Comparison of ENCODE assay signal across 21 cellular contexts in the genomic region with DNA sequence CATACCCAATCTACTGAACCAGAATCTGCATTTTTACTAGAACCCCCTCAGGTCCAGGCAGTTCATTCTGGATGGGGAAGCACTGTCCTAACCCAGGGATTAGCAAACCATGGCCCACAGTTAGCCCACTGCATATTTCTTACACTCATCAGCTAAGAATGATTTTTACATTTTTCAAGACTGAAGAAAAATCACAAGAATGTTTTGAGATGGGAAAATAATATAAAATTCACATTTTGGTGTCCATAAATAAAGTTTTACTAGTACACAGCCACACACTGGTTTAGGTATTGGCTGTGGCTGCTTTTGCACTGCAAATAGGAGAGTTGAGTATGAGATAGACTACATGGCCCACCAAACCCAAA. TPM values are rescaled to one million over a fixed set of nuclear protein-coding genes. Genes with fewer than 3 reads are reported as not detected.
DNase-seq lines count a peak whose midpoint lies in the region; ATAC-seq and TF ChIP-seq lines count a peak whose summit lies in the region.
"Had no signal": no experiment of that assay in that cellular context is flagged by ENCODE, and none has a peak within 500 bp of the region (broad histone marks: within the 10 kb centered on the region; RNA-seq: fewer than 3 reads in every experiment).

No MANE protein-coding gene starts in this region.

- TF ChIP-seq POLR2A in gastrocnemius medialis (IDR thresholded peaks at IDR 0.05) = no peak

- H3K4me1 ChIP-seq in liver (ENCODE audit: control insufficient read depth in 4 of 4, insufficient read depth in 4 of 4, low read length in 3 of 4) = peaks cover 23 to 69% (median 49%) of the 10 kb centered on the region in 4 donors
- peaks cover 52% of the 10 kb centered on the region for H3K4me1 ChIP-seq in smooth muscle cell (ENCODE audit: low read depth)
- peaks cover 58 to 73% of the 10 kb centered on the region in 2 donors for H3K4me1 ChIP-seq in gastrocnemius medialis
- peaks cover 5% of the 10 kb centered on the region; the same call in 1 of the 2 replicates for H3K4me1 ChIP-seq in Karpas-422 (ENCODE audit: low read length)

- H3K79me2 ChIP-seq in smooth muscle cell (ENCODE audit: low read depth) (no peaks in the 10 kb centered on the region), Karpas-422 (ENCODE audit: low read length) (no peaks in the 10 kb centered on the region)

- no peaks in the 10 kb centered on the region for H4K20me1 ChIP-seq in smooth muscle cell (ENCODE audit: low read depth)
- peaks cover 34% of the 10 kb centered on the region; the same call in 1 of the 2 replicates for H4K20me1 ChIP-seq in Karpas-422 (ENCODE audit: insufficient read depth, low read depth, low read length)

- H3F3A ChIP-seq in smooth muscle cell (ENCODE audit: low read depth) = peaks cover 15% of the 10 kb centered on the region

- TF ChIP-seq CTCF in liver (IDR thresholded peaks at IDR 0.05; ENCODE audit: low read depth, low read length, missing input control) = no peak
- no peak for TF ChIP-seq CTCF in smooth muscle cell (IDR thresholded peaks at IDR 0.05; ENCODE audit: borderline replicate concordance, insufficient read depth, poor library complexity, severe bottlenecking)
- no peak for TF ChIP-seq CTCF in gastrocnemius medialis (IDR thresholded peaks at IDR 0.05 in 4 of 5, conservative IDR thresholded peaks at IDR 0.05 in 1 of 5)

- DNase-seq in GM03348 (ENCODE audit: low spot score) = peak; percentile 65
- no peak for DNase-seq in caudate nucleus (lab: John Stamatoyannopoulos, UW)
- DNase-seq in smooth muscle cell (lab: John Stamatoyannopoulos, UW; ENCODE audit: unreplicated experiment) = no peak
- DNase-seq in effector CD4-positive, alpha-beta T cell = no peak
- no peak for DNase-seq in C1 segment of cervical spinal cord (lab: John Stamatoyannopoulos, UW)
- no peak for DNase-seq in gastrocnemius medialis
- DNase-seq in Karpas-422 = no peak
- DNase-seq: activated CD8-positive, alpha-beta T cell treated with anti-CD3 and anti-CD28 coated beads, Interleukin-2, amount 10 ng/mL, durations not matched to agents 7 days and 5 days; activated naive CD4-positive, alpha-beta T cell treated with anti-CD3 and anti-CD28 coated beads, Interleukin-2, amount 50 U/mL, for 16 hours; activated T-cell treated with anti-CD3 and anti-CD28 coated beads, Interleukin-2, amount 50 U/mL, for 4 hours; heart left ventricle; mammary epithelial cell; NCI-H1436 treated with DMSO at 0.1 percent for 48 hours; NCI-H774; stimulated activated naive B cell treated with anti-CD40 and anti-IgM and Interleukin-4, amounts not matched to agents 10 μg/mL and 1 μg/mL and 100 μg/mL, for 72 hours; T-helper 17 cell; upper lobe of right lung had no signal

- H3K4me2 ChIP-seq in smooth muscle cell = peak overlapping the region; percentile 33
- H3K4me2 ChIP-seq in Karpas-422 (ENCODE audit: low read depth, low read length, poor library complexity, severe bottlenecking) = no peak overlapping the region

- H3K4me3 ChIP-seq in liver (ENCODE audit: low read depth in 1 of 3, low read length in 3 of 3) = no peak overlapping the region
- no peak overlapping the region for H3K4me3 ChIP-seq in smooth muscle cell
- H3K4me3 ChIP-seq in gastrocnemius medialis = no peak overlapping the region
- H3K4me3 ChIP-seq in Karpas-422 (ENCODE audit: low read length) = no peak overlapping the region
- H3K4me3 ChIP-seq: esophagus muscularis mucosa, heart left ventricle, SJCRH30, upper lobe of right lung had no signal

- H3K9me2 ChIP-seq in Karpas-422 (replicated peaks; ENCODE audit: insufficient read depth, low read length) = no peaks in the 10 kb centered on the region

- H3K9me3 ChIP-seq in liver (ENCODE audit: control insufficient read depth in 4 of 4, low read length in 3 of 4) (no peaks in the 10 kb centered on the region), smooth muscle cell (replicated peaks; ENCODE audit: low read depth) (no peaks in the 10 kb centered on the region), gastrocnemius medialis (no peaks in the 10 kb centered on the region), Karpas-422 (ENCODE audit: low read length) (no peaks in the 10 kb centered on the region)
- H3K9me3 ChIP-seq: esophagus muscularis mucosa, SJCRH30, upper lobe of right lung had no signal

- in situ Hi-C loops in gastrocnemius medialis (cut with MboI; ENCODE audit: low sequenced_read_pairs in 4 of 4) = loop anchor here (5.0 to 10.0 kb wide), 2 partner anchors 79 to 82 kb away; no protein-coding TSS in a partner anchor

- intact Hi-C loops in gastrocnemius medialis (cut with DNase I; ENCODE audit: low total_unique reads) = loop anchor here (10.0 kb wide), 1 partner anchor 958 kb away; a partner anchor contains a TSS

- ATAC-seq in gastrocnemius medialis = no peak
- ATAC-seq: activated CD8-positive, alpha-beta T cell treated with anti-CD3 and anti-CD28 coated beads, Interleukin-2, amount 10 ng/mL, durations not matched to agents 7 days and 5 days; activated T-cell treated with anti-CD3 and anti-CD28 coated beads, Interleukin-2, amount 50 U/mL, for 4 hours; heart left ventricle; natural killer cell treated with Interleukin-12 subunit alpha and Interleukin-12 subunit beta and Interleukin-15 and Interleukin-18, amount 100 ng/mL, for 72 hours; stimulated activated naive B cell treated with anti-CD40 and anti-IgM and Interleukin-4, amounts not matched to agents 10 μg/mL and 1 μg/mL and 100 μg/mL, for 72 hours; T-helper 17 cell had no signal

- no peaks in the 10 kb centered on the region for H3K27me3 ChIP-seq in liver (ENCODE audit: control insufficient read depth in 4 of 4, insufficient read depth in 4 of 4, low read length in 3 of 4)
- H3K27me3 ChIP-seq in smooth muscle cell (ENCODE audit: low read depth) = no peaks in the 10 kb centered on the region
- H3K27me3 ChIP-seq in gastrocnemius medialis = no peaks in the 10 kb centered on the region
- no peaks in the 10 kb centered on the region for H3K27me3 ChIP-seq in Karpas-422 (ENCODE audit: low read length)
- H3K27me3 ChIP-seq: SJCRH30, upper lobe of right lung had no signal

- peak overlapping the region; percentile 9 for H3K27ac ChIP-seq in caudate nucleus (ENCODE audit: low read depth, low read length)
- H3K27ac ChIP-seq in liver (ENCODE audit: low read depth in 1 of 2, low read length in 2 of 2) = peak overlapping the region; percentile 81 to 92
- peak overlapping the region; percentile 9 for H3K27ac ChIP-seq in smooth muscle cell (ENCODE audit: low read depth)
- H3K27ac ChIP-seq in gastrocnemius medialis = peak overlapping the region in 1 of 4 donors; percentile 96
- H3K27ac ChIP-seq in Karpas-422 (ENCODE audit: low read length) = no peak overlapping the region
- H3K27ac ChIP-seq: esophagus muscularis mucosa, SJCRH30 had no signal

- no peak for TF ChIP-seq RAD21 in liver (IDR thresholded peaks at IDR 0.05)

- H2AFZ ChIP-seq in smooth muscle cell (ENCODE audit: low read depth) (no peak overlapping the region), Karpas-422 (ENCODE audit: low read length) (no peak overlapping the region)

- no peak overlapping the region for H3K9ac ChIP-seq in liver (ENCODE audit: low read depth in 1 of 2, low read length in 2 of 2)
- H3K9ac ChIP-seq in smooth muscle cell (ENCODE audit: low read depth) = no peak overlapping the region
- H3K9ac ChIP-seq in Karpas-422 (ENCODE audit: low read length) = no peak overlapping the region

- H3K36me3 ChIP-seq in liver (ENCODE audit: control insufficient read depth in 4 of 4, insufficient read depth in 3 of 4, low read depth in 1 of 4, low read length in 3 of 4) = peaks cover 0 to under 1% (median 0%) of the 10 kb centered on the region in 4 donors
- no peaks in the 10 kb centered on the region for H3K36me3 ChIP-seq in smooth muscle cell (ENCODE audit: low read depth)
- no peaks in the 10 kb centered on the region for H3K36me3 ChIP-seq in gastrocnemius medialis
- H3K36me3 ChIP-seq in Karpas-422 (ENCODE audit: insufficient read depth, low read length) = no peaks in the 10 kb centered on the region
- H3K36me3 ChIP-seq: esophagus muscularis mucosa, heart left ventricle, SJCRH30, upper lobe of right lung had no signal

TF ChIP-seq in liver, 16 proteins besides CTCF, POLR2A, EP300 and RAD21 (continues in another document):
- TF ChIP-seq SP1 (IDR thresholded peaks at IDR 0.05) (no peak), FOXA2 (IDR thresholded peaks at IDR 0.05) (no peak), RXRA (IDR thresholded peaks at IDR 0.05) (no peak), NR2F2 (IDR thresholded peaks at IDR 0.05) (no peak), GABPA (IDR thresholded peaks at IDR 0.05 in 1 of 2, conservative IDR thresholded peaks at IDR 0.05 in 1 of 2) (no peak), JUND (IDR thresholded peaks at IDR 0.05) (no peak), TAF1 (conservative IDR thresholded peaks at IDR 0.05) (no peak), YY1 (IDR thresholded peaks at IDR 0.05) (no peak), HNF4G (IDR thresholded peaks at IDR 0.05) (no peak)
- TF ChIP-seq, protein P1, sequence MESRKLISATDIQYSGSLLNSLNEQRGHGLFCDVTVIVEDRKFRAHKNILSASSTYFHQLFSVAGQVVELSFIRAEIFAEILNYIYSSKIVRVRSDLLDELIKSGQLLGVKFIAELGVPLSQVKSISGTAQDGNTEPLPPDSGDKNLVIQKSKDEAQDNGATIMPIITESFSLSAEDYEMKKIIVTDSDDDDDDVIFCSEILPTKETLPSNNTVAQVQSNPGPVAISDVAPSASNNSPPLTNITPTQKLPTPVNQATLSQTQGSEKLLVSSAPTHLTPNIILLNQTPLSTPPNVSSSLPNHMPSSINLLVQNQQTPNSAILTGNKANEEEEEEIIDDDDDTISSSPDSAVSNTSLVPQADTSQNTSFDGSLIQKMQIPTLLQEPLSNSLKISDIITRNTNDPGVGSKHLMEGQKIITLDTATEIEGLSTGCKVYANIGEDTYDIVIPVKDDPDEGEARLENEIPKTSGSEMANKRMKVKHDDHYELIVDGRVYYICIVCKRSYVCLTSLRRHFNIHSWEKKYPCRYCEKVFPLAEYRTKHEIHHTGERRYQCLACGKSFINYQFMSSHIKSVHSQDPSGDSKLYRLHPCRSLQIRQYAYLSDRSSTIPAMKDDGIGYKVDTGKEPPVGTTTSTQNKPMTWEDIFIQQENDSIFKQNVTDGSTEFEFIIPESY (IDR thresholded peaks at IDR 0.05) = no peak

RNA-seq across cellular contexts. Expression of a gene that starts 59.4 kb away (rescaled TPM):
- 10 to 100 TPM; 23.1 to 80.0 TPM for total RNA-seq in liver
- 10 to 100 TPM; 19.6 to 23.3 TPM for polyA plus RNA-seq in liver
- total RNA-seq in smooth muscle cell = 9.8 and 17.1 TPM in 2 replicates
- 16.4 and 20.2 TPM in 2 replicates for polyA plus RNA-seq in smooth muscle cell
- total RNA-seq in gastrocnemius medialis = 10 to 100 TPM; 10.5 to 33.5 (median 25.4) TPM
- 25.1 and 36.5 TPM in 2 replicates for total RNA-seq in Karpas-422 (2014; rRNA removed; shearing (Covaris generic); ENCODE audit: low replicate concordance)
